ENCODE assay signal across 8 cellular contexts in the genomic region with DNA sequence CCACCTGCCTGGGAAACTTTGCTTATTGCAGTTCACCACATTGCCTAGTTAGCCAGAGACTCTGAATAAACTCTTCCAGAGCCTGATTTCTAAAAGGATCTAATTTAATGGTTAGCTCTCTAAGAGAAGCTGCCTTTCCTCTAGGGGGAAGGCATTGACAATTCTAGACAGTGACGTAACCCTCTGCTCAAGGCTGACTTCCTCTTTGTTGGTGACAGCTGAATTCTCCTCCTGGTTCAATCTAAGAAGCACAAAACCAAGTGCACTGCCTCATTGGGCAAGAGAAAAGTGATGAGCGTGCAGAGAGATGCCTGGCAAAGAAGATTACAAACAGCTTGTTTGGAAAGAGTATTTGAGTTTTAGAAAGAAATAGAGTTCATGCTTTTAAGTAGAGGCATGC.
DNase-seq lines count a peak whose midpoint lies in the region; ATAC-seq, FAIRE-seq and TF ChIP-seq lines count a peak whose summit lies in the region.

No MANE protein-coding gene starts in this region.

- H3K36me3 ChIP-seq in GM06990 (ENCODE audit: control insufficient read depth, insufficient read depth, low read length) = no peaks in the 10 kb centered on the region

- ATAC-seq in GM21381 (IDR thresholded peaks at IDR 0.05; ENCODE audit: unreplicated experiment) (peak; percentile 83), HG03521 (IDR thresholded peaks at IDR 0.05; ENCODE audit: unreplicated experiment) (peak; percentile 87)
- no peak for ATAC-seq in stimulated activated naive CD8-positive, alpha-beta T cell treated with anti-CD3 and anti-CD28 coated beads, Interleukin-15, Interleukin-2, amounts not matched to agents 100 U/mL and 50 U/mL, for 24 hours

- no peak for TF ChIP-seq POLR2A in H54 (IDR thresholded peaks at IDR 0.05; ENCODE audit: low read depth, low read length)

- DNase-seq in GM06990 (ENCODE audit: extremely low read depth, insufficient read length) = peak; percentile 44
- peak; percentile 5 for DNase-seq in amniotic epithelial cell (ENCODE audit: low read depth)
- DNase-seq in stimulated activated naive CD8-positive, alpha-beta T cell treated with anti-CD3 and anti-CD28 coated beads, Interleukin-15, Interleukin-2, amounts not matched to agents 100 U/mL and 50 U/mL, for 24 hours = peak; percentile 5
- DNase-seq in H54 (ENCODE audit: insufficient read length, low spot score) = no peak
- no peak for DNase-seq in activated T-cell treated with anti-CD3 and anti-CD28 coated beads, Interleukin-2, amount 50 U/mL, for 48 hours
- DNase-seq in kidney glomerular epithelial cell (lab: John Stamatoyannopoulos, UW) = no peak

- peak; percentile 12 for TF ChIP-seq CTCF in GM06990 (IDR thresholded peaks at IDR 0.05; ENCODE audit: insufficient read depth, low read length, poor library complexity, severe bottlenecking)

- no peak overlapping the region for H3K4me3 ChIP-seq in GM06990 (replicated peaks; ENCODE audit: low read depth, low read length)

- no peak for FAIRE-seq in H54 (lab: Jason Lieb, UNC)

- no peaks in the 10 kb centered on the region for H3K27me3 ChIP-seq in GM06990 (replicated peaks; ENCODE audit: control insufficient read depth, insufficient read depth, low read length)

Comparison
In these comparisons a context has a peak if more than half of its experiments do, and no peak if none do; other contexts are left out.
1. DNase-seq: peak in GM06990 (single experiment), amniotic epithelial cell (single experiment) and stimulated activated naive CD8-positive, alpha-beta T cell treated with anti-CD3 and anti-CD28 coated beads, Interleukin-15, Interleukin-2, amounts not matched to agents 100 U/mL and 50 U/mL, for 24 hours (single experiment); none in H54 (single experiment), activated T-cell treated with anti-CD3 and anti-CD28 coated beads, Interleukin-2, amount 50 U/mL, for 48 hours (0 of 2) and kidney glomerular epithelial cell (single experiment).